In the genomic region with DNA sequence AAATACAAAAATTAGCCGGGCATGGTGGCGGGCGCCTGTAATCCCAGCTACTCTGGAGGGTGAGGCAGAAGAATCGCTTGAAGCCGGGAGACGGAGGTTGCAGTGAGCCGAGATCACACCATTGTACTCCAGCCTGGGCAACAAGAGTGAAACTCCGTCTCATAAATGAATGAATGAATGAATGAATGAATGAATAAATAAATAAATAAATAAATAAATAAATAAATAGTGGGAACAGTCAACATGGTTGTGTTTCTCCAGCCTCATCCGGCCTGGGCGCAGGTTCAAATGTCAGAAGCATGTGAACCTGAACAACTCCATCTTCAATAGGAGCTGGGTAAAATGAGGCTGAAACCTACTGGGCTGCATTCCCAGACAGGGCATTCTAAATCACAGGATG, we compare ENCODE assay signal across 1 cellular context. TPM values are rescaled to one million over a fixed set of nuclear protein-coding genes. Genes with fewer than 3 reads are reported as not detected.
"Had no signal": no experiment of that assay in that cellular context is flagged by ENCODE, and none has a peak within 500 bp of the region (broad histone marks: within the 10 kb centered on the region; RNA-seq: fewer than 3 reads in every experiment).

No MANE protein-coding gene starts in this region.

RNA-seq across cellular contexts. Expression of a gene that starts 58.1 kb away (rescaled TPM):
- total RNA-seq: G401 had no signal
